9 cellular contexts compared by ENCODE assay signal in the genomic region with DNA sequence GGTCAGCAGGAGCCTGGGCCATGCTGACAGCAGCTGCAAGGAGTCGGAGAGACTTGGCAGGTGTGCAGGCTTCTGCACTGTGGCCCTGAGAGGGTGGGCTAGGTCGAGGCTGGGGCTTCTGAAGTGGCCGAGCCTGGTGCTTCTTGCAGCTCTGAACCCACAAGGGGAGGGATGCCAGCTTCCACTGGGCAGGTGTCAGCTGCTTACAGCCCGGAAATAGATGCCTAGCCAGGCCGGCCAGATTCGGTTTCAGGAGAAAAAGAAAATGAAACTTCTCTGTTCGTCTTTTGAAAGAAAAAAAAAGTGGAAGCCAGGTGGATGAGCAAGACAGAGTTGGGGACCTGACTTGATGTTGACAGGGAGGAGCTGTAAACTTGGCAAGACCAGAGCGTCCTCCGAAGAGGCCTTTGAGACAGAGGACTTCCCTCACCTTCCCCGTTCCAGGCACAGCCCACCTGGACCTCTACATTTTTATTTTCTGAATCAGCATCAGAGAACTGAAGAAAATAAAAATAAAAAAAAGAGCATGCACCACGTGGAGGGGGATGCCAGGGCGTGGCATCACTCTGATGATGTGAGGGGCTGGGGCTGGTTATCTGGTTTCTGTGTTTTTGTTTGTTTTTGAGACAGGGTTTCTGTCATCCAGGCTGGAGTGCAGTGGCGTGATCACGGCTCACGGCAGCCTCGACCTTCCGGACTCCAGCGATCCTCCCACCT. TPM values are rescaled to one million over a fixed set of nuclear protein-coding genes. Genes with fewer than 3 reads are reported as not detected.
DNase-seq lines count a peak whose midpoint lies in the region; ATAC-seq and TF ChIP-seq lines count a peak whose summit lies in the region.
"Had no signal": no experiment of that assay in that cellular context is flagged by ENCODE, and none has a peak within 500 bp of the region (broad histone marks: within the 10 kb centered on the region; RNA-seq: fewer than 3 reads in every experiment).

A gene with protein sequence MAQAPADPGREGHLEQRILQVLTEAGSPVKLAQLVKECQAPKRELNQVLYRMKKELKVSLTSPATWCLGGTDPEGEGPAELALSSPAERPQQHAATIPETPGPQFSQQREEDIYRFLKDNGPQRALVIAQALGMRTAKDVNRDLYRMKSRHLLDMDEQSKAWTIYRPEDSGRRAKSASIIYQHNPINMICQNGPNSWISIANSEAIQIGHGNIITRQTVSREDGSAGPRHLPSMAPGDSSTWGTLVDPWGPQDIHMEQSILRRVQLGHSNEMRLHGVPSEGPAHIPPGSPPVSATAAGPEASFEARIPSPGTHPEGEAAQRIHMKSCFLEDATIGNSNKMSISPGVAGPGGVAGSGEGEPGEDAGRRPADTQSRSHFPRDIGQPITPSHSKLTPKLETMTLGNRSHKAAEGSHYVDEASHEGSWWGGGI (minus strand): TSS at position 153 of the 717 bp plus-strand sequence. CDS start 131 bp downstream, at position 22.

- intact Hi-C loops in transverse colon (cut with DNase I; ENCODE audit: low total_unique reads) = no loop called here

- H2BK120ac ChIP-seq in trophoblast cell (ENCODE audit: insufficient read depth, low read length, poor library complexity) = no peak within 1 kb of the TSS

- peak within 1 kb of the TSS; percentile 76 to 90 (median 80) for H3K27ac ChIP-seq in Peyer's patch
- H3K27ac ChIP-seq in effector memory CD4-positive, alpha-beta T cell (ENCODE audit: insufficient read depth, low read length, poor library complexity, severe bottlenecking) = peak within 1 kb of the TSS; percentile 85
- peak within 1 kb of the TSS; percentile 60 to 80 (median 70) for H3K27ac ChIP-seq in transverse colon
- no peak within 1 kb of the TSS for H3K27ac ChIP-seq in trophoblast cell (ENCODE audit: low read depth, low read length)

- TF ChIP-seq EP300 in transverse colon (IDR thresholded peaks at IDR 0.05; ENCODE audit: low read depth) = no peak

- no peak within 1 kb of the TSS for H2BK12ac ChIP-seq in trophoblast cell (ENCODE audit: low read length)

- H3K36me3 ChIP-seq in Peyer's patch (no peaks in the 10 kb centered on the region), transverse colon (no peaks in the 10 kb centered on the region), trophoblast cell (ENCODE audit: control insufficient read depth in 1 of 2, insufficient read depth in 2 of 2, low read length in 2 of 2) (no peaks in the 10 kb centered on the region)
- H3K36me3 ChIP-seq in effector memory CD4-positive, alpha-beta T cell (ENCODE audit: control insufficient read depth, insufficient read depth, low read length) = peaks cover 10% of the 10 kb centered on the region

- no peak within 1 kb of the TSS for H2AFZ ChIP-seq in trophoblast cell (ENCODE audit: insufficient read depth, low read length, poor library complexity)

- H3K9me3 ChIP-seq in Peyer's patch (peaks cover 0 to 1% (median 0%) of the 10 kb centered on the region in 4 donors), transverse colon (no peaks in the 10 kb centered on the region), trophoblast cell (ENCODE audit: insufficient read depth, low read depth, low read length) (no peaks in the 10 kb centered on the region)
- H3K9me3 ChIP-seq in effector memory CD4-positive, alpha-beta T cell (ENCODE audit: control insufficient read depth, low read length) = no peaks in the 10 kb centered on the region

- H3K4me1 ChIP-seq in Peyer's patch (peaks cover 10 to 29% (median 21%) of the 10 kb centered on the region in 4 donors), transverse colon (peaks cover 4 to 36% (median 12%) of the 10 kb centered on the region in 4 donors), trophoblast cell (ENCODE audit: control insufficient read depth in 1 of 2, insufficient read depth in 2 of 2, low read length in 2 of 2) (peaks cover 5 to 8% of the 10 kb centered on the region in 2 experiments)
- peaks cover 62% of the 10 kb centered on the region for H3K4me1 ChIP-seq in effector memory CD4-positive, alpha-beta T cell (ENCODE audit: control insufficient read depth, insufficient read depth, low read length, poor library complexity, severe bottlenecking)

- H3K9ac ChIP-seq in trophoblast cell (ENCODE audit: low read length) = no peak within 1 kb of the TSS

- no peak within 1 kb of the TSS for H4K8ac ChIP-seq in trophoblast cell (ENCODE audit: low read depth, low read length)

- TF ChIP-seq POLR2A in Peyer's patch (IDR thresholded peaks at IDR 0.05) (no peak), transverse colon (IDR thresholded peaks at IDR 0.05) (no peak)

- TF ChIP-seq CTCF in Peyer's patch (IDR thresholded peaks at IDR 0.05) = no peak
- TF ChIP-seq CTCF in transverse colon (IDR thresholded peaks at IDR 0.05) = no peak

- WGBS in transverse colon (ENCODE audit: low coverage in 1 of 2), 2 donors = 43 to 48% methylated on average over 10 to 18 of the region's 18 CpGs
- no CpG with 5 or more reads among the region's 18 CpGs for WGBS in trophoblast cell (ENCODE audit: extremely low coverage, insufficient coverage, insufficient read length)

- no peak within 1 kb of the TSS for H4K12ac ChIP-seq in trophoblast cell (ENCODE audit: low read depth, low read length)

- ATAC-seq in HG02763 (IDR thresholded peaks at IDR 0.05; ENCODE audit: unreplicated experiment) = peak; percentile 62

- peak within 1 kb of the TSS; percentile 20 to 42 (median 36) for H3K4me3 ChIP-seq in Peyer's patch
- peak within 1 kb of the TSS; percentile 48 for H3K4me3 ChIP-seq in effector memory CD4-positive, alpha-beta T cell (ENCODE audit: insufficient read depth, low read depth, low read length, poor library complexity, severe bottlenecking)
- peak within 1 kb of the TSS in 3 of 4 donors; percentile 10 to 35 (median 16) for H3K4me3 ChIP-seq in transverse colon
- no peak within 1 kb of the TSS for H3K4me3 ChIP-seq in trophoblast cell (ENCODE audit: low read depth, low read length)

- no peak within 1 kb of the TSS for H3K4me2 ChIP-seq in trophoblast cell (ENCODE audit: low read length)

- in situ Hi-C loops in transverse colon (cut with MboI; ENCODE audit: low pct_ligation_motif_present in 1 of 4, low pct_unique_long_range_greater_than_20kb in 1 of 4, low sequenced_read_pairs in 3 of 4) = loop anchor here in 1 of 4 donors (25.0 kb wide), 1 partner anchor 233 kb away; a partner anchor contains a TSS

- H2BK5ac ChIP-seq in trophoblast cell (ENCODE audit: low read depth, low read length, poor library complexity) = no peak within 1 kb of the TSS

- H3K4ac ChIP-seq in trophoblast cell (ENCODE audit: low read depth, low read length) = no peak within 1 kb of the TSS

- no peaks in the 10 kb centered on the region for H3K79me1 ChIP-seq in trophoblast cell (ENCODE audit: low read length)

- H4K91ac ChIP-seq in trophoblast cell (ENCODE audit: low read depth, low read length) = no peak within 1 kb of the TSS

- no peaks in the 10 kb centered on the region for H3K79me2 ChIP-seq in trophoblast cell (ENCODE audit: control insufficient read depth, insufficient read depth, low read length, poor library complexity)

- H3K23ac ChIP-seq in trophoblast cell (ENCODE audit: low read length) = no peak within 1 kb of the TSS

- H3K18ac ChIP-seq in trophoblast cell (ENCODE audit: low read length) = no peak within 1 kb of the TSS

- H3K27me3 ChIP-seq in Peyer's patch (no peaks in the 10 kb centered on the region), transverse colon (no peaks in the 10 kb centered on the region), trophoblast cell (ENCODE audit: insufficient read depth, low read length) (no peaks in the 10 kb centered on the region)
- H3K27me3 ChIP-seq in effector memory CD4-positive, alpha-beta T cell (replicated peaks; ENCODE audit: control insufficient read depth, insufficient read depth, low read length, poor library complexity, severe bottlenecking) = no peaks in the 10 kb centered on the region

- DNase-seq in NCI-H2029 (lab: John Stamatoyannopoulos, UW) (peak; percentile 42), NCI-H2029 treated with DMSO at 0.1 percent for 48 hours (lab: John Stamatoyannopoulos, UW) (no peak), Peyer's patch (peak in 2 of 3 donors; percentile 85 to 90), transverse colon (peak; percentile 84), occipital lobe (lab: John Stamatoyannopoulos, UW) (no peak), trophoblast cell (no peak)
- DNase-seq in effector memory CD4-positive, alpha-beta T cell = peak; percentile 37 to 43 (median 37)

- H3K14ac ChIP-seq in trophoblast cell (ENCODE audit: low read length) = no peak within 1 kb of the TSS

- H2AK5ac ChIP-seq in trophoblast cell (ENCODE audit: low read length) = no peak within 1 kb of the TSS

RNA-seq across cellular contexts. Expression of the gene that starts here (rescaled TPM):
- total RNA-seq in Peyer's patch (10 to 100 TPM in 1 of 4 donors, 1 to 10 TPM in 2, not detected in 1; 2.3 to 14.0 (median 9.8) TPM), transverse colon (1 to 10 TPM in 2 of 4 donors, not detected in 2; 1.6 to 4.4 TPM), occipital lobe (not detected)
- polyA plus RNA-seq in trophoblast cell (2013) = not detected in 2 replicates
- total RNA-seq: kidney epithelial cell had no signal

Comparison
In these comparisons a context has a peak if more than half of its experiments do, and no peak if none do; other contexts are left out.
1. DNase-seq: peak in NCI-H2029 (single experiment), Peyer's patch (2 of 3), effector memory CD4-positive, alpha-beta T cell (3 of 3) and transverse colon (single experiment); none in NCI-H2029 treated with DMSO at 0.1 percent for 48 hours (single experiment), occipital lobe (single experiment) and trophoblast cell (0 of 2).